In genomic region chr3:159929894-159930235, GRCh38 we compare ENCODE assay signal across 12 cellular contexts. TPM values are rescaled to one million over a fixed set of nuclear protein-coding genes. Genes with fewer than 3 reads are reported as not detected.
DNase-seq lines count a peak whose midpoint lies in the region; ATAC-seq, FAIRE-seq and TF ChIP-seq lines count a peak whose summit lies in the region.
"Had no signal": no experiment of that assay in that cellular context is flagged by ENCODE, and none has a peak within 500 bp of the region (broad histone marks: within the 10 kb centered on the region; RNA-seq: fewer than 3 reads in every experiment).

No MANE protein-coding gene starts in this region.

- TF ChIP-seq POLR2A in stomach (IDR thresholded peaks at IDR 0.05) = no peak
- TF ChIP-seq POLR2A in vagina (IDR thresholded peaks at IDR 0.05) = no peak

- H3K36me3 ChIP-seq in SK-N-SH (replicated peaks in 1 of 2; ENCODE audit: control insufficient read depth in 1 of 2, insufficient read depth in 2 of 2, low read length in 1 of 2) = no peaks in the 10 kb centered on the region
- no peaks in the 10 kb centered on the region for H3K36me3 ChIP-seq in SJSA1
- H3K36me3 ChIP-seq in left lung = no peaks in the 10 kb centered on the region
- no peaks in the 10 kb centered on the region for H3K36me3 ChIP-seq in stomach
- no peaks in the 10 kb centered on the region for H3K36me3 ChIP-seq in vagina
- H3K36me3 ChIP-seq: adrenal gland had no signal

- no peaks in the 10 kb centered on the region for H3K79me2 ChIP-seq in SK-N-SH (ENCODE audit: insufficient read depth)

- H3K9me2 ChIP-seq in SK-N-SH = no peaks in the 10 kb centered on the region

- H3K9ac ChIP-seq in SK-N-SH = peak overlapping the region; percentile 14

- no peak for FAIRE-seq in RCC 7860 (lab: Jason Lieb, UNC)

- H3K27me3 ChIP-seq in SK-N-SH (ENCODE audit: insufficient read depth) (no peaks in the 10 kb centered on the region), SJSA1 (replicated peaks) (no peaks in the 10 kb centered on the region), left lung (no peaks in the 10 kb centered on the region), stomach (no peaks in the 10 kb centered on the region), vagina (no peaks in the 10 kb centered on the region)
- H3K27me3 ChIP-seq: adrenal gland had no signal

- intact Hi-C loops in left lung (cut with DNase I) = no loop called here
- intact Hi-C loops in stomach (cut with DNase I; ENCODE audit: low total_unique reads) = no loop called here
- intact Hi-C loops in vagina (cut with DNase I) = no loop called here

- H2AFZ ChIP-seq in SK-N-SH (ENCODE audit: low read depth) = peak overlapping the region; percentile 69

- no peak for TF ChIP-seq EP300 in SK-N-SH (IDR thresholded peaks at IDR 0.05; ENCODE audit: borderline replicate concordance in 1 of 2, low read depth in 1 of 2, low read length in 1 of 2)
- no peak for TF ChIP-seq EP300 in stomach (IDR thresholded peaks at IDR 0.05)

- no peak overlapping the region for H3K4me3 ChIP-seq in SK-N-SH (ENCODE audit: low read depth in 2 of 2, low read length in 1 of 2)
- H3K4me3 ChIP-seq in SJSA1 = no peak overlapping the region
- no peak overlapping the region for H3K4me3 ChIP-seq in left lung
- H3K4me3 ChIP-seq in stomach = no peak overlapping the region
- H3K4me3 ChIP-seq in vagina = no peak overlapping the region
- H3K4me3 ChIP-seq: adrenal gland had no signal

- H4K20me1 ChIP-seq in SK-N-SH (ENCODE audit: insufficient read depth) = no peaks in the 10 kb centered on the region

- peaks cover 23% of the 10 kb centered on the region for H3F3A ChIP-seq in SK-N-SH (replicated peaks; ENCODE audit: insufficient read depth)

- H3K4me1 ChIP-seq in SK-N-SH (ENCODE audit: control insufficient read depth in 1 of 2, insufficient read depth in 2 of 2, low read depth in 1 of 2, low read length in 1 of 2) (peaks cover 7 to 20% of the 10 kb centered on the region in 2 experiments; a peak in 2 of 4 replicates), SJSA1 (replicated peaks) (peaks cover 36% of the 10 kb centered on the region), left lung (peaks cover 0 to 16% of the 10 kb centered on the region in 2 donors), stomach (peaks cover 0 to 8% (median 0%) of the 10 kb centered on the region in 4 donors), vagina (no peaks in the 10 kb centered on the region)
- H3K4me1 ChIP-seq: adrenal gland had no signal

- peak overlapping the region; percentile 46 for H3K4me2 ChIP-seq in SK-N-SH

- no peak for TF ChIP-seq RAD21 in SK-N-SH (IDR thresholded peaks at IDR 0.05; ENCODE audit: low read length)

- ATAC-seq in SK-N-SH treated with all-trans-retinoic acid at 6 μM for 48 hours (no peak), left lung (no peak)

- WGBS in SK-N-SH (ENCODE audit: low lambda C conversion rate) = 86% methylated on average over 4 of the region's 4 CpGs
- WGBS in stomach, 5 donors = 80 to 89% (median 86%) methylated on average over 4 of the region's 4 CpGs

- peak overlapping the region in 1 of 2 experiments; percentile 88; a peak in 2 of 4 replicates for H3K27ac ChIP-seq in SK-N-SH (ENCODE audit: low read depth in 2 of 2, low read length in 1 of 2)
- H3K27ac ChIP-seq in SJSA1 = peak overlapping the region; percentile 92
- peak overlapping the region; percentile 42 to 79 for H3K27ac ChIP-seq in left lung
- peak overlapping the region in 3 of 5 donors; percentile 35 to 45 (median 45) for H3K27ac ChIP-seq in stomach
- no peak overlapping the region for H3K27ac ChIP-seq in vagina
- H3K27ac ChIP-seq: 22Rv1 had no signal

- POLR2A ChIA-PET in SK-N-SH (lab: Yijun Ruan, JAX) = no interaction called here

- DNase-seq in SK-N-SH (no peak), SJSA1 (ENCODE audit: low read depth in 1 of 2, low spot score in 2 of 2) (no peak), left lung (no peak), stomach (no peak), RCC 7860 (ENCODE audit: low spot score) (no peak), DMS114 treated with DMSO at 0.1 percent for 48 hours (lab: John Stamatoyannopoulos, UW; ENCODE audit: unreplicated experiment) (no peak), vagina (ENCODE audit: extremely low spot score in 2 of 2) (no peak)
- DNase-seq: activated T-cell treated with anti-CD3 and anti-CD28 coated beads, Interleukin-2, amount 50 U/mL, for 24 hours; T-helper 1 cell had no signal

- TF ChIP-seq CTCF in SK-N-SH (IDR thresholded peaks at IDR 0.05) (no peak), left lung (IDR thresholded peaks at IDR 0.05) (no peak), stomach (IDR thresholded peaks at IDR 0.05) (no peak), vagina (IDR thresholded peaks at IDR 0.05) (no peak)

- H3K9me3 ChIP-seq in SK-N-SH = no peaks in the 10 kb centered on the region
- H3K9me3 ChIP-seq in SJSA1 (replicated peaks) = peaks cover 5% of the 10 kb centered on the region; the same call in 1 of the 2 replicates
- peaks cover 0 to 21% of the 10 kb centered on the region in 2 donors for H3K9me3 ChIP-seq in left lung
- H3K9me3 ChIP-seq in stomach = peaks cover 8 to 22% (median 15%) of the 10 kb centered on the region in 4 donors
- peaks cover 9% of the 10 kb centered on the region for H3K9me3 ChIP-seq in vagina

- CTCF ChIA-PET in SK-N-SH (lab: Yijun Ruan, JAX) = no interaction called here

TF ChIP-seq in SK-N-SH, 30 proteins besides CTCF, POLR2A, EP300 and RAD21:
- TF ChIP-seq RXRA (IDR thresholded peaks at IDR 0.05; ENCODE audit: borderline replicate concordance, low read depth) = no peak
- no peak for TF ChIP-seq USF2 (IDR thresholded peaks at IDR 0.05; ENCODE audit: borderline replicate concordance, low read depth, low read length)
- no peak for TF ChIP-seq IRF3 (IDR thresholded peaks at IDR 0.05; ENCODE audit: low read depth, low read length)
- TF ChIP-seq CHD2 (IDR thresholded peaks at IDR 0.05; ENCODE audit: low read length, partially characterized antibody) = no peak
- TF ChIP-seq POLR2AphosphoS5 (IDR thresholded peaks at IDR 0.05; ENCODE audit: low read depth, low read length) = no peak

TF ChIP-seq in SK-N-SH treated with all-trans-retinoic acid at 6 μM for 48 hours, 23 proteins besides CTCF, POLR2A, EP300 and RAD21 (continues in another document):
- TF ChIP-seq TSHZ2 (CRISPR knock-in tag; IDR thresholded peaks at IDR 0.05) (no peak), ISL1 (CRISPR knock-in tag; IDR thresholded peaks at IDR 0.05) (no peak), ZNF565 (CRISPR knock-in tag; conservative IDR thresholded peaks at IDR 0.05; ENCODE audit: low read depth) (no peak), SNAI2 (CRISPR knock-in tag; IDR thresholded peaks at IDR 0.05) (no peak), ARNTL (CRISPR knock-in tag; IDR thresholded peaks at IDR 0.05; ENCODE audit: borderline replicate concordance, low read depth) (no peak), ZNF70 (CRISPR knock-in tag; IDR thresholded peaks at IDR 0.05) (no peak), CSDC2 (CRISPR knock-in tag; IDR thresholded peaks at IDR 0.05) (no peak), POU6F1 (CRISPR knock-in tag; IDR thresholded peaks at IDR 0.05; ENCODE audit: borderline replicate concordance, low read depth) (no peak)

RNA-seq across cellular contexts. Expression of gene IL12A, which starts 58.8 kb away (rescaled TPM):
- polyA plus RNA-seq in SK-N-SH (2012; rRNA removed) = 0.97 and 1.9 TPM in 2 replicates
- 0.84 and 1.0 TPM in 2 replicates for polyA plus RNA-seq in SK-N-SH (2012; cell fraction: cytosol; rRNA removed)
- 2.3 and 2.7 TPM in 2 replicates for polyA plus RNA-seq in SK-N-SH (2012; cell fraction: nucleus; rRNA removed)
- 0.09 and 5.5 TPM in 2 replicates for total RNA-seq in SJSA1 (2014; rRNA removed; shearing (Covaris generic))
- total RNA-seq in left lung = under 1 TPM; 0.61 to 0.81 TPM
- 10 to 100 TPM in 1 of 5 donors, 1 to 10 TPM in 1, not detected in 3; 1.7 to 35.9 TPM for total RNA-seq in stomach
- polyA plus RNA-seq in stomach = 1 to 10 TPM in 1 of 3 donors, under 1 TPM in 1, not detected in 1; 0.25 to 2.5 TPM
- 6.6 TPM for total RNA-seq in vagina
